Comparison of ENCODE assay signal across 18 cellular contexts in genomic region chr6:15578716-15579391, GRCh38.
DNase-seq lines count a peak whose midpoint lies in the region; ATAC-seq and TF ChIP-seq lines count a peak whose summit lies in the region.
"Had no signal": no experiment of that assay in that cellular context is flagged by ENCODE, and none has a peak within 500 bp of the region (broad histone marks: within the 10 kb centered on the region; RNA-seq: fewer than 3 reads in every experiment).

No MANE protein-coding gene starts in this region.

- no peaks in the 10 kb centered on the region for H3K79me2 ChIP-seq in MM.1S (ENCODE audit: low read length)

- H3K27ac ChIP-seq in MM.1S (ENCODE audit: low read length), result no peak overlapping the region
- H3K27ac ChIP-seq: BLaER1 treated with 17β-estradiol and CSF1 and Interleukin-3, amounts not matched to agents 10 nM and 100 nM; GM23248; KMS-11 had no signal

- H3K9me2 ChIP-seq in MM.1S (replicated peaks; ENCODE audit: insufficient read depth, low read length), result no peaks in the 10 kb centered on the region

- no peak overlapping the region for H3K4me2 ChIP-seq in MM.1S (ENCODE audit: low read depth, low read length)
- H3K4me2 ChIP-seq: KMS-11 had no signal

- H3K27ac Mint-ChIP-seq in stimulated activated naive B cell treated with anti-CD40 and anti-IgM and Interleukin-4, amounts not matched to agents 10 μg/mL and 1 μg/mL and 100 μg/mL, for 72 hours, result no peak overlapping the region
- H3K27ac Mint-ChIP-seq: B cell; CD8-positive, alpha-beta T cell had no signal

- H3K36me3 ChIP-seq in MM.1S (replicated peaks; ENCODE audit: insufficient read depth, low read length), result no peaks in the 10 kb centered on the region
- H3K36me3 ChIP-seq: HAP-1 had no signal

- H3K9me3 Mint-ChIP-seq in stimulated activated naive B cell treated with anti-CD40 and anti-IgM and Interleukin-4, amounts not matched to agents 10 μg/mL and 1 μg/mL and 100 μg/mL, for 72 hours, result peaks cover 0 to 3% of the 10 kb centered on the region in 2 donors
- H3K9me3 Mint-ChIP-seq: IgD-negative memory B cell had no signal

- peak; percentile 7 for DNase-seq in GM12865 (ENCODE audit: low read depth)
- DNase-seq in MM.1S, result peak; percentile 21
- DNase-seq in stimulated activated naive B cell treated with anti-CD40 and anti-IgM and Interleukin-4, amounts not matched to agents 10 μg/mL and 1 μg/mL and 100 μg/mL, for 72 hours, result no peak
- no peak for DNase-seq in DMS 273 treated with DMSO at 0.1 percent for 48 hours (lab: John Stamatoyannopoulos, UW)
- DNase-seq: Calu3; CD8-positive, alpha-beta T cell; DMS53; DND-41; EL; GM23248 had no signal

- H3K4me1 ChIP-seq in MM.1S (ENCODE audit: low read length), result no peaks in the 10 kb centered on the region

- no peak for TF ChIP-seq CTCF in GM12865 (IDR thresholded peaks at IDR 0.05; ENCODE audit: insufficient read depth, low read depth, low read length, missing control alignments)
- no peak for TF ChIP-seq CTCF in MM.1S (IDR thresholded peaks at IDR 0.05; ENCODE audit: low read length)

- no peak overlapping the region for H3K9ac ChIP-seq in MM.1S (ENCODE audit: low read length)
- H3K9ac ChIP-seq: BLaER1 treated with 17β-estradiol and CSF1 and Interleukin-3, amounts not matched to agents 10 nM and 100 nM; GM23248; KMS-11 had no signal

- peaks cover 28 to 50% of the 10 kb centered on the region in 2 donors for H3K4me1 Mint-ChIP-seq in stimulated activated naive B cell treated with anti-CD40 and anti-IgM and Interleukin-4, amounts not matched to agents 10 μg/mL and 1 μg/mL and 100 μg/mL, for 72 hours

- peak; percentile 57 for ATAC-seq in GM18867 (IDR thresholded peaks at IDR 0.05; ENCODE audit: unreplicated experiment)
- peak; percentile 48 to 53 for ATAC-seq in stimulated activated naive B cell treated with anti-CD40 and anti-IgM and Interleukin-4, amounts not matched to agents 10 μg/mL and 1 μg/mL and 100 μg/mL, for 72 hours (replicated peaks)
- ATAC-seq in HG03521 (IDR thresholded peaks at IDR 0.05; ENCODE audit: unreplicated experiment), result no peak
- ATAC-seq: CD8-positive, alpha-beta T cell; HepG2 had no signal

- peaks cover 16 to 35% of the 10 kb centered on the region in 2 donors for H3K36me3 Mint-ChIP-seq in stimulated activated naive B cell treated with anti-CD40 and anti-IgM and Interleukin-4, amounts not matched to agents 10 μg/mL and 1 μg/mL and 100 μg/mL, for 72 hours

- no peaks in the 10 kb centered on the region for H3F3A ChIP-seq in MM.1S (ENCODE audit: insufficient read depth, low read length)

- H3K4me3 Mint-ChIP-seq in stimulated activated naive B cell treated with anti-CD40 and anti-IgM and Interleukin-4, amounts not matched to agents 10 μg/mL and 1 μg/mL and 100 μg/mL, for 72 hours, result no peak overlapping the region
- H3K4me3 Mint-ChIP-seq: B cell; CD8-positive, alpha-beta T cell; IgD-negative memory B cell had no signal

- no peaks in the 10 kb centered on the region for H3K27me3 ChIP-seq in MM.1S (replicated peaks; ENCODE audit: insufficient read depth, low read length)
- H3K27me3 ChIP-seq: BLaER1 treated with 17β-estradiol and CSF1 and Interleukin-3, amounts not matched to agents 10 nM and 100 nM had no signal

- H3K27me3 Mint-ChIP-seq in stimulated activated naive B cell treated with anti-CD40 and anti-IgM and Interleukin-4, amounts not matched to agents 10 μg/mL and 1 μg/mL and 100 μg/mL, for 72 hours, result no peaks in the 10 kb centered on the region
- H3K27me3 Mint-ChIP-seq: B cell, IgD-negative memory B cell had no signal

- no peak overlapping the region for H2AFZ ChIP-seq in MM.1S (ENCODE audit: low read length)
- H2AFZ ChIP-seq: GM23248 had no signal

- no peak overlapping the region for H3K4me3 ChIP-seq in GM12865 (ENCODE audit: low read depth, low read length)
- H3K4me3 ChIP-seq in MM.1S (ENCODE audit: low read length), result no peak overlapping the region
- H3K4me3 ChIP-seq: BLaER1 treated with 17β-estradiol and CSF1 and Interleukin-3, amounts not matched to agents 10 nM and 100 nM; GM23248; HAP-1 had no signal

- no peaks in the 10 kb centered on the region for H3K9me3 ChIP-seq in MM.1S (replicated peaks; ENCODE audit: insufficient read depth, low read length)
- H3K9me3 ChIP-seq: HAP-1 had no signal

- H4K20me1 ChIP-seq in MM.1S (ENCODE audit: insufficient read depth, low read length), result no peaks in the 10 kb centered on the region

Comparison
In these comparisons a context has a peak if more than half of its experiments do, and no peak if none do; other contexts are left out.
1. DNase-seq: peak in GM12865 (single experiment) and MM.1S (single experiment); none in stimulated activated naive B cell treated with anti-CD40 and anti-IgM and Interleukin-4, amounts not matched to agents 10 μg/mL and 1 μg/mL and 100 μg/mL, for 72 hours (single experiment) and DMS 273 treated with DMSO at 0.1 percent for 48 hours (single experiment).